ENCODE assay signal across 16 cellular contexts in the genomic region with DNA sequence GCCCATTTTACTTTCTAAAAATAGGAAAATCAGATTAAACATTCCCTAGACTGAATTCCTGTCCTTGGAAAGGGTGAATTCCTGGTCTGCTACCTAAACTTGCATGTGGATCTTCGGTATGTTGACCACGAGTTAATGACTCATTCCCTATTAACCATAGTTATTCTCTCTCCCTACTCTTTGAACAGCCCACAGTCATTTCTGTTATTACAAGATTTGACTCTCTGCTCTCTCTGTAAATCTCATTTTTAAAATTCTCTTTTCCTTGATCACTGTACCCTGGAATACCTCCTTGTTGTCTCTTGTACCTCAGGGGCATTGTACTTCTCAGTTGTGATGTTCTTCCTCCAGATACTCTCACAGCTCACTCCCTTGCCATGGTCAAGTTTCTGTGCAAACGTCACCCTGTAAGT.
DNase-seq lines count a peak whose midpoint lies in the region; ATAC-seq, FAIRE-seq and TF ChIP-seq lines count a peak whose summit lies in the region.
"Had no signal": no experiment of that assay in that cellular context is flagged by ENCODE, and none has a peak within 500 bp of the region (broad histone marks: within the 10 kb centered on the region; RNA-seq: fewer than 3 reads in every experiment).

No MANE protein-coding gene starts in this region.

- H3K9me3 ChIP-seq in PC-9 (ENCODE audit: insufficient read depth, low read depth) (no peaks in the 10 kb centered on the region), endothelial cell of umbilical vein (replicated peaks; ENCODE audit: control insufficient read depth, insufficient read depth, low read length) (no peaks in the 10 kb centered on the region)
- H3K9me3 ChIP-seq: left ventricle myocardium inferior, pancreas, suprapubic skin had no signal

- H3K79me2 ChIP-seq in PC-9 (ENCODE audit: low read depth): no peaks in the 10 kb centered on the region
- H3K79me2 ChIP-seq in endothelial cell of umbilical vein (ENCODE audit: control insufficient read depth, insufficient read depth, low read length): no peaks in the 10 kb centered on the region

- intact Hi-C loops in PC-9 (cut with micrococcal nuclease; ENCODE audit: unreplicated experiment): no loop called here
- intact Hi-C loops in endothelial cell of umbilical vein (cut with micrococcal nuclease): no loop called here

- H3K27ac ChIP-seq in PC-9: no peak overlapping the region
- H3K27ac ChIP-seq in endothelial cell of umbilical vein (ENCODE audit: insufficient read depth, low read depth, low read length): no peak overlapping the region
- H3K27ac ChIP-seq: left ventricle myocardium inferior, pancreas, suprapubic skin had no signal

- FAIRE-seq in endothelial cell of umbilical vein (lab: Jason Lieb, UNC): no peak
- FAIRE-seq: GM12878, pancreas had no signal

- peak; percentile 78 for DNase-seq in Caki2 (ENCODE audit: low read depth)
- no peak for DNase-seq in PC-9
- DNase-seq in endothelial cell of umbilical vein (ENCODE audit: low read depth, low spot score): no peak
- DNase-seq in myocyte (ENCODE audit: low read depth): peak; percentile 69
- DNase-seq in NCI-H69 (lab: John Stamatoyannopoulos, UW): no peak
- DNase-seq: activated CD8-positive, alpha-beta memory T cell treated with anti-CD3 and anti-CD28 coated beads, Interleukin-2, amount 10 ng/mL, durations not matched to agents 7 days and 5 days; CD4-positive, alpha-beta T cell; erythroblast; left ventricle myocardium inferior; NCI-H187; pancreas had no signal

- 0 out of 2 replicates have a peak overlapping the region, but pooled peaks have one; percentile 13 for H3K4me2 ChIP-seq in PC-9
- no peak overlapping the region for H3K4me2 ChIP-seq in endothelial cell of umbilical vein (ENCODE audit: insufficient read depth, low read length)

- H3K4me1 ChIP-seq in PC-9 (replicated peaks; ENCODE audit: insufficient read depth) (no peaks in the 10 kb centered on the region), endothelial cell of umbilical vein (ENCODE audit: control insufficient read depth, extremely low read depth, insufficient read depth, low read length) (no peaks in the 10 kb centered on the region)
- H3K4me1 ChIP-seq: left ventricle myocardium inferior, suprapubic skin had no signal

- CTCF ChIA-PET in PC-9 (lab: Charles Lee): no interaction called here
- CTCF ChIA-PET in endothelial cell of umbilical vein (lab: Charles Lee): no interaction called here

- H3K9me2 ChIP-seq in PC-9 (ENCODE audit: insufficient read depth): no peaks in the 10 kb centered on the region

- in situ Hi-C loops in Caki2 (cut with HindIII; ENCODE audit: low pct_unique_long_range_greater_than_20kb, low sequenced_read_pairs): no loop called here

- H2AFZ ChIP-seq in PC-9 (no peak overlapping the region), endothelial cell of umbilical vein (ENCODE audit: low read depth, low read length) (no peak overlapping the region)

- H3K36me3 ChIP-seq in PC-9 (ENCODE audit: low read depth) (no peaks in the 10 kb centered on the region), endothelial cell of umbilical vein (ENCODE audit: control insufficient read depth in 2 of 2, extremely low read depth in 1 of 2, insufficient read depth in 2 of 2, low read length in 2 of 2) (no peaks in the 10 kb centered on the region)
- H3K36me3 ChIP-seq: left ventricle myocardium inferior, pancreas, suprapubic skin had no signal

- BruUV-seq in PC-9 (replicated peaks; lab: Mats Ljungman, UMichigan): no TSS peak
- BruUV-seq in endothelial cell of umbilical vein (replicated peaks; lab: Mats Ljungman, UMichigan): no TSS peak

- dilution Hi-C loops in endothelial cell of umbilical vein (cut with MboI; ENCODE audit: extremely low pct_ligation_motif_present, low sequenced_read_pairs): no loop called here

- H3K4me3 ChIP-seq in PC-9 (no peak overlapping the region), endothelial cell of umbilical vein (replicated peaks in 1 of 3; ENCODE audit: insufficient read depth in 1 of 3, low read depth in 1 of 3, low read length in 3 of 3) (no peak overlapping the region)
- H3K4me3 ChIP-seq: GM12878, left ventricle myocardium inferior, pancreas, suprapubic skin had no signal

- ATAC-seq in HG02763 (IDR thresholded peaks at IDR 0.05; ENCODE audit: unreplicated experiment) (no peak), HG03439 (IDR thresholded peaks at IDR 0.05; ENCODE audit: unreplicated experiment) (no peak), HG02840 (IDR thresholded peaks at IDR 0.05; ENCODE audit: low FRiP score, unreplicated experiment) (no peak)
- ATAC-seq: activated CD8-positive, alpha-beta memory T cell treated with anti-CD3 and anti-CD28 coated beads, Interleukin-2, amount 10 ng/mL, durations not matched to agents 7 days and 5 days; GM12878; pancreas had no signal

- no peak for TF ChIP-seq CTCF in PC-9 (conservative IDR thresholded peaks at IDR 0.05)
- TF ChIP-seq CTCF in endothelial cell of umbilical vein (IDR thresholded peaks at IDR 0.05; ENCODE audit: extremely low read depth in 1 of 2, insufficient read depth in 1 of 2, low read depth in 1 of 2, low read length in 2 of 2): no peak

- H3K9ac ChIP-seq in endothelial cell of umbilical vein (replicated peaks; ENCODE audit: extremely low read depth, insufficient read depth, low read length): no peak overlapping the region

- H3K9me1 ChIP-seq in endothelial cell of umbilical vein (replicated peaks; ENCODE audit: control insufficient read depth, extremely low read depth, insufficient read depth, low read length): no peaks in the 10 kb centered on the region

- POLR2A ChIA-PET in PC-9 (lab: Charles Lee; ENCODE audit: unreplicated experiment): no interaction called here
- POLR2A ChIA-PET in endothelial cell of umbilical vein (lab: Charles Lee): no interaction called here

- no peaks in the 10 kb centered on the region for H3F3A ChIP-seq in PC-9 (ENCODE audit: insufficient read depth, low read depth)

- TF ChIP-seq POLR2A in endothelial cell of umbilical vein (IDR thresholded peaks at IDR 0.05; ENCODE audit: low read depth, low read length): no peak

- H4K20me1 ChIP-seq in PC-9 (ENCODE audit: insufficient read depth): no peaks in the 10 kb centered on the region
- no peaks in the 10 kb centered on the region for H4K20me1 ChIP-seq in endothelial cell of umbilical vein (replicated peaks; ENCODE audit: control insufficient read depth, extremely low read depth, insufficient read depth, low read length)

- H3K27me3 ChIP-seq in PC-9 (ENCODE audit: insufficient read depth, low read depth): no peaks in the 10 kb centered on the region
- no peaks in the 10 kb centered on the region for H3K27me3 ChIP-seq in endothelial cell of umbilical vein (ENCODE audit: control insufficient read depth in 2 of 2, insufficient read depth in 2 of 2, low read length in 2 of 2)
- H3K27me3 ChIP-seq: pancreas, suprapubic skin had no signal

TF ChIP-seq in endothelial cell of umbilical vein, 7 proteins besides CTCF, POLR2A, EP300 and RAD21:
- TF ChIP-seq FOS (IDR thresholded peaks at IDR 0.05; ENCODE audit: borderline replicate concordance, insufficient read depth, low read length) (peak; percentile 9), MYC (IDR thresholded peaks at IDR 0.05; ENCODE audit: low read depth, low read length) (no peak)

Comparison
In these comparisons a context has a peak if more than half of its experiments do, and no peak if none do; other contexts are left out.
1. DNase-seq: peak in Caki2 (single experiment) and myocyte (single experiment); none in PC-9 (0 of 2), endothelial cell of umbilical vein (single experiment) and NCI-H69 (single experiment).